In genomic region chr1:52907068-52907811, GRCh38 we compare ENCODE assay signal across 1 cellular context.
TF ChIP-seq lines count a peak whose summit lies in the region.

No MANE protein-coding gene starts in this region.

TF ChIP-seq in K562, 482 proteins besides CTCF, POLR2A, EP300 and RAD21 (continued from another document and continues in another):
- TF ChIP-seq HLTF (IDR thresholded peaks at IDR 0.05), result no peak
- no peak for TF ChIP-seq IRF2 (CRISPR knock-in tag; IDR thresholded peaks at IDR 0.05)
- no peak for TF ChIP-seq MXD1 (CRISPR knock-in tag; IDR thresholded peaks at IDR 0.05; ENCODE audit: borderline replicate concordance, poor library complexity, severe bottlenecking)
- TF ChIP-seq ZNF695 (CRISPR knock-in tag; IDR thresholded peaks at IDR 0.05), result no peak
- no peak for TF ChIP-seq SETDB1 (IDR thresholded peaks at IDR 0.05; ENCODE audit: low read length)
- no peak for TF ChIP-seq ZC3H11A (IDR thresholded peaks at IDR 0.05; ENCODE audit: low read depth, low read length)
- no peak for TF ChIP-seq AFF1 (IDR thresholded peaks at IDR 0.05; ENCODE audit: low read depth in 1 of 2, partially characterized antibody in 2 of 2)
- TF ChIP-seq CBFB (CRISPR knock-in tag; IDR thresholded peaks at IDR 0.05), result no peak
- no peak for TF ChIP-seq KHSRP (IDR thresholded peaks at IDR 0.05)
- TF ChIP-seq CHD2 (IDR thresholded peaks at IDR 0.05; ENCODE audit: low read depth, low read length), result no peak
- peak; percentile 86 for TF ChIP-seq ZNF436 (CRISPR knock-in tag; IDR thresholded peaks at IDR 0.05)
- no peak for TF ChIP-seq XRCC4 (IDR thresholded peaks at IDR 0.05; ENCODE audit: extremely low read depth, insufficient read depth, insufficient read length)
- TF ChIP-seq PTRF (tag; IDR thresholded peaks at IDR 0.05), result no peak
- no peak for TF ChIP-seq ARID2 (IDR thresholded peaks at IDR 0.05)
- TF ChIP-seq NELFE (IDR thresholded peaks at IDR 0.05; ENCODE audit: insufficient read depth, insufficient read length), result no peak
- TF ChIP-seq MTF1 (CRISPR knock-in tag; IDR thresholded peaks at IDR 0.05; ENCODE audit: borderline replicate concordance), result no peak
- TF ChIP-seq HMGN3 (IDR thresholded peaks at IDR 0.05; ENCODE audit: borderline replicate concordance, extremely low read depth, insufficient read length, low read depth, low read length), result no peak
- TF ChIP-seq EP400 (IDR thresholded peaks at IDR 0.05), result no peak
- TF ChIP-seq POLR3A (IDR thresholded peaks at IDR 0.05; ENCODE audit: borderline replicate concordance, extremely low read depth, insufficient read depth, insufficient read length), result no peak
- no peak for TF ChIP-seq XRCC3 (IDR thresholded peaks at IDR 0.05)
- peak; percentile 86 for TF ChIP-seq ADNP (tag; IDR thresholded peaks at IDR 0.05)
- TF ChIP-seq IRF1 (CRISPR knock-in tag; IDR thresholded peaks at IDR 0.05; ENCODE audit: borderline replicate concordance), result no peak
- 0 out of 2 replicates have a peak, but pooled peaks have one; percentile 11 for TF ChIP-seq NCOR1 (IDR thresholded peaks at IDR 0.05)
- peak; percentile 98 for TF ChIP-seq JUND (IDR thresholded peaks at IDR 0.05; ENCODE audit: borderline replicate concordance, low read depth, low read length)
- peak; percentile 97; the same call in 2 of the 3 replicates for TF ChIP-seq JUND (tag; IDR thresholded peaks at IDR 0.05; ENCODE audit: borderline replicate concordance, low read depth, low read length)
- no peak for TF ChIP-seq SAFB (IDR thresholded peaks at IDR 0.05; ENCODE audit: borderline replicate concordance, low read depth, low read length)
- TF ChIP-seq ZBTB1 (CRISPR knock-in tag; IDR thresholded peaks at IDR 0.05; ENCODE audit: borderline replicate concordance, low read depth), result no peak
- no peak for TF ChIP-seq ARID3A (IDR thresholded peaks at IDR 0.05; ENCODE audit: borderline replicate concordance, low read depth, low read length)
- peak; percentile 87 for TF ChIP-seq ZNF134 (CRISPR knock-in tag; conservative IDR thresholded peaks at IDR 0.05)
- TF ChIP-seq LEF1 (IDR thresholded peaks at IDR 0.05), result no peak
- peak; percentile 92 for TF ChIP-seq ATF3 (IDR thresholded peaks at IDR 0.05)
- TF ChIP-seq ATF3 (CRISPR knock-in tag; conservative IDR thresholded peaks at IDR 0.05), result no peak
- no peak for TF ChIP-seq MCM3 (IDR thresholded peaks at IDR 0.05)
- TF ChIP-seq MTA2 (IDR thresholded peaks at IDR 0.05; ENCODE audit: low read depth), result 0 out of 2 replicates have a peak, but pooled peaks have one; percentile 8
- no peak for TF ChIP-seq RFX1 (IDR thresholded peaks at IDR 0.05)
- no peak for TF ChIP-seq DLX4 (CRISPR knock-in tag; IDR thresholded peaks at IDR 0.05)
- peak; percentile 88 for TF ChIP-seq ARID1B (IDR thresholded peaks at IDR 0.05)
- no peak for TF ChIP-seq ZSCAN32 (CRISPR knock-in tag; IDR thresholded peaks at IDR 0.05)
- TF ChIP-seq MTA1 (IDR thresholded peaks at IDR 0.05; ENCODE audit: borderline replicate concordance), result 0 out of 2 replicates have a peak, but pooled peaks have one; percentile 31
- TF ChIP-seq DPF2 (IDR thresholded peaks at IDR 0.05), result peak; percentile 85
- TF ChIP-seq CREM (IDR thresholded peaks at IDR 0.05; ENCODE audit: low read depth), result no peak
- TF ChIP-seq SP1 (CRISPR knock-in tag; IDR thresholded peaks at IDR 0.05), result peak; percentile 46; the same call in 1 of the 2 replicates
- no peak for TF ChIP-seq LCOR (CRISPR knock-in tag; IDR thresholded peaks at IDR 0.05)
- TF ChIP-seq DMBX1 (CRISPR knock-in tag; IDR thresholded peaks at IDR 0.05; ENCODE audit: borderline replicate concordance), result no peak
- TF ChIP-seq CC2D1A (IDR thresholded peaks at IDR 0.05), result no peak
- no peak for TF ChIP-seq RBBP5 (IDR thresholded peaks at IDR 0.05; ENCODE audit: borderline replicate concordance, insufficient read depth, low read length, poor library complexity, severe bottlenecking)
- no peak for TF ChIP-seq ZNF511 (CRISPR knock-in tag; IDR thresholded peaks at IDR 0.05)
- 0 out of 2 replicates have a peak, but pooled peaks have one; percentile 7 for TF ChIP-seq XRCC5 (IDR thresholded peaks at IDR 0.05; ENCODE audit: low read depth, low read length)
- TF ChIP-seq HNRNPH1 (optimal IDR thresholded peaks at IDR 0.05; ENCODE audit: low read depth, low read length), result no peak
- TF ChIP-seq CBX3 (IDR thresholded peaks at IDR 0.05; ENCODE audit: borderline replicate concordance in 1 of 2, low read length in 2 of 2), result peak in 1 of 2 experiments; percentile 63; a peak in 1 of 3 replicates
- no peak for TF ChIP-seq ZNF277 (CRISPR knock-in tag; IDR thresholded peaks at IDR 0.05; ENCODE audit: borderline replicate concordance)
- TF ChIP-seq TOE1 (IDR thresholded peaks at IDR 0.05; ENCODE audit: borderline replicate concordance), result no peak
- TF ChIP-seq TOE1 (CRISPR knock-in tag; IDR thresholded peaks at IDR 0.05; ENCODE audit: borderline replicate concordance, low read depth), result no peak
- TF ChIP-seq THRA (IDR thresholded peaks at IDR 0.05), result no peak
- TF ChIP-seq FOXK1 (CRISPR knock-in tag; IDR thresholded peaks at IDR 0.05; ENCODE audit: borderline replicate concordance), result no peak
- TF ChIP-seq ZNF121 (CRISPR knock-in tag; conservative IDR thresholded peaks at IDR 0.05), result 0 out of 2 replicates have a peak, but pooled peaks have one; percentile 17
- no peak for TF ChIP-seq ZNF140 (CRISPR knock-in tag; IDR thresholded peaks at IDR 0.05)
- no peak for TF ChIP-seq ZNF41 (CRISPR knock-in tag; conservative IDR thresholded peaks at IDR 0.05)
- TF ChIP-seq EGR1 (conservative IDR thresholded peaks at IDR 0.05), result 0 out of 2 replicates have a peak, but pooled peaks have one; percentile 7
- TF ChIP-seq ZNF224 (CRISPR knock-in tag; IDR thresholded peaks at IDR 0.05), result no peak
- TF ChIP-seq ZNF175 (CRISPR knock-in tag; IDR thresholded peaks at IDR 0.05; ENCODE audit: low read depth), result no peak
- peak; percentile 28; the same call in 1 of the 2 replicates for TF ChIP-seq SMARCC2 (IDR thresholded peaks at IDR 0.05; ENCODE audit: low read depth)
- no peak for TF ChIP-seq ZC3H8 (IDR thresholded peaks at IDR 0.05)
- TF ChIP-seq ZNF584 (CRISPR knock-in tag; IDR thresholded peaks at IDR 0.05; ENCODE audit: low read depth), result no peak
- no peak for TF ChIP-seq NFXL1 (CRISPR knock-in tag; IDR thresholded peaks at IDR 0.05)
- no peak for TF ChIP-seq ZNF324 (CRISPR knock-in tag; IDR thresholded peaks at IDR 0.05)
- no peak for TF ChIP-seq DEAF1 (CRISPR knock-in tag; IDR thresholded peaks at IDR 0.05)
- 0 out of 2 replicates have a peak, but pooled peaks have one; percentile 14 for TF ChIP-seq ZNF24 (IDR thresholded peaks at IDR 0.05)
- TF ChIP-seq ZNF282 (CRISPR knock-in tag; IDR thresholded peaks at IDR 0.05), result no peak
- no peak for TF ChIP-seq MCM2 (IDR thresholded peaks at IDR 0.05; ENCODE audit: low read depth)
- no peak for TF ChIP-seq ZNF444 (CRISPR knock-in tag; IDR thresholded peaks at IDR 0.05)
